Comparison of ENCODE assay signal across 21 cellular contexts in genomic region chr16:57513371-57514102, GRCh38. TPM values are rescaled to one million over a fixed set of nuclear protein-coding genes. Genes with fewer than 3 reads are reported as not detected.
DNase-seq lines count a peak whose midpoint lies in the region; ATAC-seq and TF ChIP-seq lines count a peak whose summit lies in the region.
"Had no signal": no experiment of that assay in that cellular context is flagged by ENCODE, and none has a peak within 500 bp of the region (broad histone marks: within the 10 kb centered on the region; RNA-seq: fewer than 3 reads in every experiment).

No MANE protein-coding gene starts in this region.

- DNase-seq in DMS79 treated with DMSO at 0.1 percent for 48 hours (lab: John Stamatoyannopoulos, UW) (peak; percentile 41), NT2/D1 (ENCODE audit: low read depth, low spot score) (no peak), left kidney (ENCODE audit: low read depth, low spot score) (peak; percentile 92), spleen (no peak), T-helper 9 cell (no peak)
- DNase-seq in activated naive CD4-positive, alpha-beta T cell treated with anti-CD3 and anti-CD28 coated beads, Interleukin-2, amount 10 ng/mL, durations not matched to agents 7 days and 5 days: no peak
- DNase-seq: amniotic stem cell; Karpas-422; mammary epithelial cell; NCI-H1105; NK-92 treated with Interleukin-12 subunit alpha and Interleukin-12 subunit beta, amount 100 ng/mL, for 24 hours; stimulated activated CD4-positive, alpha-beta T cell treated with anti-CD3 and anti-CD28 coated beads, Interleukin-4, amount 100 ng/mL, for 24 hours; stimulated activated CD8-positive, alpha-beta memory T cell treated with anti-CD3 and anti-CD28 coated beads, Interleukin-4, amount 100 ng/mL, for 48 hours; T-helper 2 cell had no signal

- H3K9me3 Mint-ChIP-seq in activated naive CD4-positive, alpha-beta T cell treated with anti-CD3 and anti-CD28 coated beads, Interleukin-2, amount 10 ng/mL, durations not matched to agents 7 days and 5 days: no peaks in the 10 kb centered on the region
- H3K9me3 Mint-ChIP-seq: activated T-helper 17 cell treated with anti-CD3 and anti-CD28 coated beads, Interleukin-2, amount 50 U/mL, for 72 hours; central memory CD8-positive, alpha-beta T cell had no signal

- peak overlapping the region; percentile 36 for H3K9ac ChIP-seq in NT2/D1 (ENCODE audit: insufficient read length, low read depth)
- H3K9ac ChIP-seq: BLaER1 had no signal

- no peaks in the 10 kb centered on the region for H3K4me1 Mint-ChIP-seq in activated naive CD4-positive, alpha-beta T cell treated with anti-CD3 and anti-CD28 coated beads, Interleukin-2, amount 10 ng/mL, durations not matched to agents 7 days and 5 days
- H3K4me1 Mint-ChIP-seq: activated T-helper 17 cell treated with anti-CD3 and anti-CD28 coated beads, Interleukin-2, amount 50 U/mL, for 72 hours; central memory CD8-positive, alpha-beta T cell had no signal

- CTCF ChIA-PET in activated naive CD4-positive, alpha-beta T cell treated with anti-CD3 and anti-CD28 coated beads, Interleukin-2, amount 10 ng/mL, durations not matched to agents 7 days and 5 days (lab: Charles Lee): interaction anchor here (1.5 to 1.8 kb wide), 2 partner anchors 9 to 94 kb away, joined by 4 to 5 read pairs; no protein-coding TSS in a partner anchor

- H3K4me3 ChIP-seq in NT2/D1 (ENCODE audit: insufficient read length, low read depth) (no peak overlapping the region), spleen (no peak overlapping the region)
- H3K4me3 ChIP-seq: BLaER1 had no signal

- no peak overlapping the region for H3K27ac Mint-ChIP-seq in activated naive CD4-positive, alpha-beta T cell treated with anti-CD3 and anti-CD28 coated beads, Interleukin-2, amount 10 ng/mL, durations not matched to agents 7 days and 5 days
- H3K27ac Mint-ChIP-seq: activated T-helper 17 cell treated with anti-CD3 and anti-CD28 coated beads, Interleukin-2, amount 50 U/mL, for 72 hours had no signal

- H3K36me3 ChIP-seq in NT2/D1 (ENCODE audit: insufficient read depth, insufficient read length, low read length) (peaks cover 41% of the 10 kb centered on the region), spleen (peaks cover 0 to 63% (median 13%) of the 10 kb centered on the region in 6 donors)
- H3K36me3 ChIP-seq: neutrophil had no signal

- intact Hi-C loops in spleen (cut with DNase I; ENCODE audit: low total_unique reads): loop anchor here (10.0 kb wide), 1 partner anchor 49 kb away; the partner anchor contains the start of gene POLR2C

- TF ChIP-seq POLR2A in spleen (IDR thresholded peaks at IDR 0.05): no peak

- H3K4me3 Mint-ChIP-seq in activated naive CD4-positive, alpha-beta T cell treated with anti-CD3 and anti-CD28 coated beads, Interleukin-2, amount 10 ng/mL, durations not matched to agents 7 days and 5 days: no peak overlapping the region
- H3K4me3 Mint-ChIP-seq: activated T-helper 17 cell treated with anti-CD3 and anti-CD28 coated beads, Interleukin-2, amount 50 U/mL, for 72 hours; central memory CD8-positive, alpha-beta T cell had no signal

- ATAC-seq in GM21360 (IDR thresholded peaks at IDR 0.05; ENCODE audit: unreplicated experiment): no peak
- ATAC-seq in GM18873 (IDR thresholded peaks at IDR 0.05; ENCODE audit: low FRiP score, unreplicated experiment): no peak
- ATAC-seq: activated T-helper 17 cell treated with anti-CD3 and anti-CD28 coated beads, Interleukin-2, amount 50 U/mL, for 72 hours had no signal

- no peaks in the 10 kb centered on the region for H3K27me3 ChIP-seq in NT2/D1 (ENCODE audit: insufficient read depth, insufficient read length)
- no peaks in the 10 kb centered on the region for H3K27me3 ChIP-seq in spleen (replicated peaks in 1 of 7)
- H3K27me3 ChIP-seq: BLaER1, neutrophil had no signal

- no peaks in the 10 kb centered on the region for H3K36me3 Mint-ChIP-seq in activated naive CD4-positive, alpha-beta T cell treated with anti-CD3 and anti-CD28 coated beads, Interleukin-2, amount 10 ng/mL, durations not matched to agents 7 days and 5 days

- no peaks in the 10 kb centered on the region for H3K9me3 ChIP-seq in NT2/D1 (ENCODE audit: insufficient read depth, low read length)
- no peaks in the 10 kb centered on the region for H3K9me3 ChIP-seq in spleen
- H3K9me3 ChIP-seq: BLaER1, neutrophil had no signal

- H3K27ac ChIP-seq in spleen: peak overlapping the region in 7 of 8 donors; percentile 7 to 67 (median 38)
- H3K27ac ChIP-seq: BLaER1, neutrophil had no signal

- WGBS in spleen, 5 donors: 63 to 83% (median 70%) methylated on average over 14 of the region's 14 CpGs

- peaks cover 9% of the 10 kb centered on the region for H3K27me3 Mint-ChIP-seq in activated naive CD4-positive, alpha-beta T cell treated with anti-CD3 and anti-CD28 coated beads, Interleukin-2, amount 10 ng/mL, durations not matched to agents 7 days and 5 days
- H3K27me3 Mint-ChIP-seq: activated T-helper 17 cell treated with anti-CD3 and anti-CD28 coated beads, Interleukin-2, amount 50 U/mL, for 72 hours; central memory CD8-positive, alpha-beta T cell had no signal

- TF ChIP-seq CTCF in spleen (IDR thresholded peaks at IDR 0.05 in 8 of 11, conservative IDR thresholded peaks at IDR 0.05 in 3 of 11): no peak

- H3K4me1 ChIP-seq in NT2/D1 (ENCODE audit: insufficient read depth, insufficient read length) (peaks cover 18% of the 10 kb centered on the region), spleen (peaks cover 8 to 44% (median 29%) of the 10 kb centered on the region in 6 donors)

RNA-seq across cellular contexts. Expression of gene CCDC102A, which starts 22.8 kb away (rescaled TPM):
- 10 to 100 TPM in 2 of 7 donors, 1 to 10 TPM in 5; 7.0 to 14.8 (median 7.9) TPM for total RNA-seq in spleen
- polyA plus RNA-seq in spleen: 1 to 10 TPM; 4.6 to 7.7 (median 4.8) TPM

RNA-seq across cellular contexts. Expression of gene DOK4, which starts 27.2 kb away (rescaled TPM):
- 10 to 100 TPM in 6 of 7 donors, 1 to 10 TPM in 1; 7.3 to 19.8 (median 16.1) TPM for total RNA-seq in spleen
- 10 to 100 TPM in 1 of 3 donors, 1 to 10 TPM in 2; 4.1 to 10.0 (median 5.5) TPM for polyA plus RNA-seq in spleen

RNA-seq across cellular contexts. Expression of gene ADGRG5, which starts 28.9 kb away (rescaled TPM):
- total RNA-seq in spleen: 10 to 100 TPM in 6 of 7 donors, 1 to 10 TPM in 1; 7.3 to 23.8 (median 13.6) TPM
- 1 to 10 TPM; 5.2 to 9.7 (median 9.3) TPM for polyA plus RNA-seq in spleen
- total RNA-seq: Daoy, mammary epithelial cell had no signal
- polyA plus RNA-seq: mammary epithelial cell had no signal

RNA-seq across cellular contexts. Expression of gene POLR2C, which starts 51.1 kb away (rescaled TPM):
- total RNA-seq in spleen: 10 to 100 TPM; 42.3 to 75.6 (median 52.7) TPM
- 10 to 100 TPM; 23.2 to 42.7 (median 35.0) TPM for polyA plus RNA-seq in spleen

Comparison
In these comparisons a context has a peak if more than half of its experiments do, and no peak if none do; other contexts are left out.
1. DNase-seq: peak in DMS79 treated with DMSO at 0.1 percent for 48 hours (single experiment) and left kidney (single experiment); none in NT2/D1 (single experiment), spleen (single experiment), T-helper 9 cell (single experiment) and activated naive CD4-positive, alpha-beta T cell treated with anti-CD3 and anti-CD28 coated beads, Interleukin-2, amount 10 ng/mL, durations not matched to agents 7 days and 5 days (single experiment).